ENCODE assay signal across 9 cellular contexts in genomic region chr3:195147649-195148121, GRCh38.
A peak's percentile ranks its signal among the peaks of the same experiment; 100 is the strongest.
DNase-seq lines count a peak whose midpoint lies in the region; ATAC-seq and TF ChIP-seq lines count a peak whose summit lies in the region.
"Had no signal": no experiment of that assay in that cellular context is flagged by ENCODE, and none has a peak within 500 bp of the region (broad histone marks: within the 10 kb centered on the region; RNA-seq: fewer than 3 reads in every experiment).

No MANE protein-coding gene starts in this region.

- BruUV-seq in mammary epithelial cell (replicated peaks; lab: Mats Ljungman, UMichigan), result no TSS peak

- H3K27ac Mint-ChIP-seq in dendritic cell treated with granulocyte-macrophage colony-stimulating factor and Interleukin-4, amounts not matched to agents 40 ng/mL and 50 ng/mL, for 4 days, result peak overlapping the region; percentile 31

- H3K4me1 ChIP-seq in mammary epithelial cell (ENCODE audit: insufficient read depth, low read length), result no peaks in the 10 kb centered on the region

- H3K4me3 ChIP-seq in mammary epithelial cell (replicated peaks in 1 of 3; ENCODE audit: insufficient read depth in 1 of 3, low read depth in 2 of 3, low read length in 3 of 3), result no peak overlapping the region
- H3K4me3 ChIP-seq: thyroid gland had no signal

- TF ChIP-seq CTCF in mammary epithelial cell (conservative IDR thresholded peaks at IDR 0.05 in 1 of 2, IDR thresholded peaks at IDR 0.05 in 1 of 2; ENCODE audit: extremely low read depth in 1 of 2, insufficient read depth in 1 of 2, low read depth in 1 of 2, low read length in 2 of 2), result no peak

- H3K27me3 Mint-ChIP-seq in dendritic cell treated with granulocyte-macrophage colony-stimulating factor and Interleukin-4, amounts not matched to agents 40 ng/mL and 50 ng/mL, for 4 days, result peaks cover 9% of the 10 kb centered on the region

- WGBS in mammary epithelial cell (ENCODE audit: low coverage, missing lambda C conversion rate), result 92% methylated on average over 19 of the region's 19 CpGs

- H3K9ac ChIP-seq in mammary epithelial cell (ENCODE audit: insufficient read depth, low read length), result no peak overlapping the region

- no peaks in the 10 kb centered on the region for H3K9me3 ChIP-seq in mammary epithelial cell (replicated peaks; ENCODE audit: insufficient read depth, low read length)
- H3K9me3 ChIP-seq: thyroid gland had no signal

- peaks cover 50% of the 10 kb centered on the region for H3K4me1 Mint-ChIP-seq in dendritic cell treated with granulocyte-macrophage colony-stimulating factor and Interleukin-4, amounts not matched to agents 40 ng/mL and 50 ng/mL, for 4 days (ENCODE audit: low read depth)

- no peak overlapping the region for H3K27ac ChIP-seq in mammary epithelial cell (ENCODE audit: insufficient read depth, low read depth, low read length)

- H2AFZ ChIP-seq in mammary epithelial cell (ENCODE audit: low read depth, low read length), result no peak overlapping the region

- no peaks in the 10 kb centered on the region for H3K27me3 ChIP-seq in mammary epithelial cell (ENCODE audit: insufficient read depth, low read length)
- H3K27me3 ChIP-seq: thyroid gland had no signal

- H3K4me2 ChIP-seq in mammary epithelial cell (ENCODE audit: insufficient read depth, low read depth, low read length), result no peak overlapping the region

- H3K9me3 Mint-ChIP-seq in dendritic cell treated with granulocyte-macrophage colony-stimulating factor and Interleukin-4, amounts not matched to agents 40 ng/mL and 50 ng/mL, for 4 days, result no peaks in the 10 kb centered on the region

- dilution Hi-C loops in mammary epithelial cell (cut with HindIII; ENCODE audit: low sequenced_read_pairs), result no loop called here

- DNase-seq in GM03348 (ENCODE audit: low spot score) (peak; percentile 42), renal cortical epithelial cell (ENCODE audit: low read depth) (peak; percentile 11), NCI-H345 treated with DMSO at 0.1 percent for 48 hours (lab: John Stamatoyannopoulos, UW; ENCODE audit: unreplicated experiment) (no peak), mammary epithelial cell (no peak), NCI-H1105 treated with DMSO at 0.1 percent for 48 hours (lab: John Stamatoyannopoulos, UW) (no peak)

- H3K36me3 Mint-ChIP-seq in dendritic cell treated with granulocyte-macrophage colony-stimulating factor and Interleukin-4, amounts not matched to agents 40 ng/mL and 50 ng/mL, for 4 days (ENCODE audit: low read depth), result peaks cover 51% of the 10 kb centered on the region

- in situ Hi-C loops in mammary epithelial cell (cut with MboI; ENCODE audit: low sequenced_read_pairs in 2 of 2), result no loop called here

- H3K4me3 Mint-ChIP-seq in dendritic cell treated with granulocyte-macrophage colony-stimulating factor and Interleukin-4, amounts not matched to agents 40 ng/mL and 50 ng/mL, for 4 days, result no peak overlapping the region

- CTCF ChIA-PET in mammary epithelial cell (lab: Charles Lee; ENCODE audit: low non-redundant PET), result no interaction called here

- no peaks in the 10 kb centered on the region for H3K36me3 ChIP-seq in mammary epithelial cell (ENCODE audit: insufficient read depth, low read length)
- H3K36me3 ChIP-seq: thyroid gland had no signal

- intact Hi-C loops in dendritic cell treated with granulocyte-macrophage colony-stimulating factor and Interleukin-4, amounts not matched to agents 40 ng/mL and 50 ng/mL, for 4 days (cut with micrococcal nuclease), result no loop called here
- intact Hi-C loops in mammary epithelial cell (cut with micrococcal nuclease), result no loop called here

- ATAC-seq in GM19468 (IDR thresholded peaks at IDR 0.05; ENCODE audit: extremely low read depth, unreplicated experiment) (peak; percentile 77), HG03558 (IDR thresholded peaks at IDR 0.05; ENCODE audit: extremely low read depth, unreplicated experiment) (peak; percentile 56)

- H3K79me2 ChIP-seq in mammary epithelial cell (ENCODE audit: insufficient read depth, low read length), result no peaks in the 10 kb centered on the region

- no peaks in the 10 kb centered on the region for H4K20me1 ChIP-seq in mammary epithelial cell (ENCODE audit: insufficient read depth, low read length)

Comparison
In these comparisons a context has a peak if more than half of its experiments do, and no peak if none do; other contexts are left out.
1. DNase-seq: peak in GM03348 (single experiment) and renal cortical epithelial cell (single experiment); none in NCI-H345 treated with DMSO at 0.1 percent for 48 hours (single experiment), mammary epithelial cell (single experiment) and NCI-H1105 treated with DMSO at 0.1 percent for 48 hours (single experiment).